Comparison of ENCODE assay signal across 1 cellular context in the genomic region with DNA sequence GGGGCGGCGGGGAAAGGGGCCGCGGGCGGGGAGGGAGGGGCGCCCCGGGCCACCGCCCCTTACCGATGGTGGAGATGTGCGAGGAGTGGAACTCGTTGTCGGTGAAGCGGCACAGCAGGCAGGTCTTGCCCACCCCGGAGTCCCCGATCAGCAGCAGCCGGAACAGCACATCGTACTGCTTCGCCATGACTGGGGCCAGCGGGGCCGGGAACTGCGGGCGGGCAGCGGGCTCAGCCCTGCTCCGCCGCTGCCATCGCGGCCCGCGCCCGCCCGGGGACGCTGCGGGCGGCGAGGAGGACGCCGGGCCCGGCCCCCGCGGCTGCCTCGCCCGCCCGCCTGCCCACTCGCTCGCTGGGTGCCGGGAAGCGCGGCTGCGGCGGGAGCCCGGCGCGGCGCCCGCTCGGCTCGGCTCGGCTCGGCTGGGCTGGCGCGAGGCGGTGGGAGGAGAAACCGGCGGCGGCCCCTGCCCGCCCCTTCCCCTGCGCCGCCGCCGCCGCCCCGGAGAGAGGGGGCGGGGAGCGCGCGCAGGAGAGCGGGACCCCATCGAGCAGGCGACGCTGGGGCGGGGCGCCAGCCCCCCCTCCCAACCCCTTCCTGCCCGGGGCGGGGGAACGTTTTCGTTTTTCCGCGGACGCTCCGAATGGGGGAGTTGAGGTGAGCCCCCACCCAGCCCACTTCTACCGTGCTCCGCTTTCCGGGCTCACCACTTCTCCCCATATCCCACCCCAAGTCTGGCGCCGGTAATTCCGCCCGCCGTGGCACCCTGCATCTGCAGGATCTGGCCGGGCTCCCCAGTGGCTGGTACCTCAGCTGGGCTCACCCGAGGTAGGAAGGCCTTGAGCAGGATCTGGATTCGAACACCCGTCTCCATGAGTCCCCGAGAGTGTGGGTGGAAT.
TF ChIP-seq lines count a peak whose summit lies in the region.

A gene (minus strand): TSS at position 447 of the 896 bp plus-strand sequence. CDS start 260 bp downstream, at position 187.

TF ChIP-seq in GM23338, 12 proteins besides CTCF, POLR2A, EP300 and RAD21 (continued from another document):
- TF ChIP-seq, protein P1, sequence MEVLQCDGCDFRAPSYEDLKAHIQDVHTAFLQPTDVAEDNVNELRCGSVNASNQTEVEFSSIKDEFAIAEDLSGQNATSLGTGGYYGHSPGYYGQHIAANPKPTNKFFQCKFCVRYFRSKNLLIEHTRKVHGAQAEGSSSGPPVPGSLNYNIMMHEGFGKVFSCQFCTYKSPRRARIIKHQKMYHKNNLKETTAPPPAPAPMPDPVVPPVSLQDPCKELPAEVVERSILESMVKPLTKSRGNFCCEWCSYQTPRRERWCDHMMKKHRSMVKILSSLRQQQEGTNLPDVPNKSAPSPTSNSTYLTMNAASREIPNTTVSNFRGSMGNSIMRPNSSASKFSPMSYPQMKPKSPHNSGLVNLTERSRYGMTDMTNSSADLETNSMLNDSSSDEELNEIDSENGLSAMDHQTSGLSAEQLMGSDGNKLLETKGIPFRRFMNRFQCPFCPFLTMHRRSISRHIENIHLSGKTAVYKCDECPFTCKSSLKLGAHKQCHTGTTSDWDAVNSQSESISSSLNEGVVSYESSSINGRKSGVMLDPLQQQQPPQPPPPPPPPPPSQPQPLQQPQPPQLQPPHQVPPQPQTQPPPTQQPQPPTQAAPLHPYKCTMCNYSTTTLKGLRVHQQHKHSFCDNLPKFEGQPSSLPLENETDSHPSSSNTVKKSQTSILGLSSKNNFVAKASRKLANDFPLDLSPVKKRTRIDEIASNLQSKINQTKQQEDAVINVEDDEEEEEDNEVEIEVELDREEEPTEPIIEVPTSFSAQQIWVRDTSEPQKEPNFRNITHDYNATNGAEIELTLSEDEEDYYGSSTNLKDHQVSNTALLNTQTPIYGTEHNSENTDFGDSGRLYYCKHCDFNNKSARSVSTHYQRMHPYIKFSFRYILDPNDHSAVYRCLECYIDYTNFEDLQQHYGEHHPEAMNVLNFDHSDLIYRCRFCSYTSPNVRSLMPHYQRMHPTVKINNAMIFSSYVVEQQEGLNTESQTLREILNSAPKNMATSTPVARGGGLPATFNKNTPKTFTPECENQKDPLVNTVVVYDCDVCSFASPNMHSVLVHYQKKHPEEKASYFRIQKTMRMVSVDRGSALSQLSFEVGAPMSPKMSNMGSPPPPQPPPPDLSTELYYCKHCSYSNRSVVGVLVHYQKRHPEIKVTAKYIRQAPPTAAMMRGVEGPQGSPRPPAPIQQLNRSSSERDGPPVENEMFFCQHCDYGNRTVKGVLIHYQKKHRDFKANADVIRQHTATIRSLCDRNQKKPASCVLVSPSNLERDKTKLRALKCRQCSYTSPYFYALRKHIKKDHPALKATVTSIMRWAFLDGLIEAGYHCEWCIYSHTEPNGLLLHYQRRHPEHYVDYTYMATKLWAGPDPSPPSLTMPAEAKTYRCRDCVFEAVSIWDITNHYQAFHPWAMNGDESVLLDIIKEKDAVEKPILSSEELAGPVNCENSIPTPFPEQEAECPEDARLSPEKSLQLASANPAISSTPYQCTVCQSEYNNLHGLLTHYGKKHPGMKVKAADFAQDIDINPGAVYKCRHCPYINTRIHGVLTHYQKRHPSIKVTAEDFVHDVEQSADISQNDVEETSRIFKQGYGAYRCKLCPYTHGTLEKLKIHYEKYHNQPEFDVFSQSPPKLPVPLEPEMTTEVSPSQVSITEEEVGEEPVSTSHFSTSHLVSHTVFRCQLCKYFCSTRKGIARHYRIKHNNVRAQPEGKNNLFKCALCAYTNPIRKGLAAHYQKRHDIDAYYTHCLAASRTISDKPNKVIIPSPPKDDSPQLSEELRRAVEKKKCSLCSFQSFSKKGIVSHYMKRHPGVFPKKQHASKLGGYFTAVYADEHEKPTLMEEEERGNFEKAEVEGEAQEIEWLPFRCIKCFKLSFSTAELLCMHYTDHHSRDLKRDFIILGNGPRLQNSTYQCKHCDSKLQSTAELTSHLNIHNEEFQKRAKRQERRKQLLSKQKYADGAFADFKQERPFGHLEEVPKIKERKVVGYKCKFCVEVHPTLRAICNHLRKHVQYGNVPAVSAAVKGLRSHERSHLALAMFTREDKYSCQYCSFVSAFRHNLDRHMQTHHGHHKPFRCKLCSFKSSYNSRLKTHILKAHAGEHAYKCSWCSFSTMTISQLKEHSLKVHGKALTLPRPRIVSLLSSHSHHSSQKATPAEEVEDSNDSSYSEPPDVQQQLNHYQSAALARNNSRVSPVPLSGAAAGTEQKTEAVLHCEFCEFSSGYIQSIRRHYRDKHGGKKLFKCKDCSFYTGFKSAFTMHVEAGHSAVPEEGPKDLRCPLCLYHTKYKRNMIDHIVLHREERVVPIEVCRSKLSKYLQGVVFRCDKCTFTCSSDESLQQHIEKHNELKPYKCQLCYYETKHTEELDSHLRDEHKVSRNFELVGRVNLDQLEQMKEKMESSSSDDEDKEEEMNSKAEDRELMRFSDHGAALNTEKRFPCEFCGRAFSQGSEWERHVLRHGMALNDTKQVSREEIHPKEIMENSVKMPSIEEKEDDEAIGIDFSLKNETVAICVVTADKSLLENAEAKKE (CRISPR knock-in tag; IDR thresholded peaks at IDR 0.05): no peak
- TF ChIP-seq POLR2AphosphoS5 (IDR thresholded peaks at IDR 0.05; ENCODE audit: low read depth) (no peak), EZH2phosphoT487 (IDR thresholded peaks at IDR 0.05; ENCODE audit: unreplicated experiment) (no peak), STAT1 (IDR thresholded peaks at IDR 0.05; ENCODE audit: unreplicated experiment) (no peak), NANOG (IDR thresholded peaks at IDR 0.05; ENCODE audit: borderline replicate concordance) (no peak), CREB1 (CRISPR knock-in tag; IDR thresholded peaks at IDR 0.05; ENCODE audit: low read depth) (no peak), ZNF331 (CRISPR knock-in tag; IDR thresholded peaks at IDR 0.05; ENCODE audit: low read depth) (no peak), ZNF114 (CRISPR knock-in tag; IDR thresholded peaks at IDR 0.05) (no peak)
- TF ChIP-seq, protein P2, sequence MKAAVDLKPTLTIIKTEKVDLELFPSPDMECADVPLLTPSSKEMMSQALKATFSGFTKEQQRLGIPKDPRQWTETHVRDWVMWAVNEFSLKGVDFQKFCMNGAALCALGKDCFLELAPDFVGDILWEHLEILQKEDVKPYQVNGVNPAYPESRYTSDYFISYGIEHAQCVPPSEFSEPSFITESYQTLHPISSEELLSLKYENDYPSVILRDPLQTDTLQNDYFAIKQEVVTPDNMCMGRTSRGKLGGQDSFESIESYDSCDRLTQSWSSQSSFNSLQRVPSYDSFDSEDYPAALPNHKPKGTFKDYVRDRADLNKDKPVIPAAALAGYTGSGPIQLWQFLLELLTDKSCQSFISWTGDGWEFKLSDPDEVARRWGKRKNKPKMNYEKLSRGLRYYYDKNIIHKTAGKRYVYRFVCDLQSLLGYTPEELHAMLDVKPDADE (IDR thresholded peaks at IDR 0.05): no peak
TF ChIP-seq in GM23338: peak in this region for 0.
